ENCODE assay signal across 8 cellular contexts in the genomic region with DNA sequence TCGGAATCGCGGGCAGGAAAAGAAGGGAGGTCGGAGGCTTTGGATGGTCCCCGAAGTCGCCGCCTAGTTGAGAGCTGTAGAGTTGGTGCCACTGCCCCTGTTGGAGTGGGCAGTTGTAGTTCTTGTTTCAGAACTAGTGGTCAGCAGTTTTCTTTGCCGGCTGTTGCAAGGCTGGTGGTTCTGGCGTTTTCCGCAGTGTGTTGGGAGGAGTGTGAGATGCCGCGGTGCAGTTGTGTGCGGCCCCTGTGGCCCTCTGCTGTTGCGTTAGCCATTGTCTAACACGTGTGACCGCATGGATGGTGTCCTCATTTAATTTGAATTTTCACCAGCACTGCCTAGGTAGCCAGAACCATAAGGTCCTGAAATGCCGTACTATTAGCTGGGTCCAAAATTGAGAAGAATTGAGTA. TPM values are rescaled to one million over a fixed set of nuclear protein-coding genes. Genes with fewer than 3 reads are reported as not detected.
DNase-seq lines count a peak whose midpoint lies in the region; ATAC-seq, FAIRE-seq and TF ChIP-seq lines count a peak whose summit lies in the region.

No MANE protein-coding gene starts in this region.

- H3K4me2 ChIP-seq in parathyroid adenoma (ENCODE audit: low read length), result peak overlapping the region; percentile 57

- peak; percentile 69 for FAIRE-seq in GM12892 (lab: Jason Lieb, UNC)

- H3K9ac ChIP-seq in parathyroid adenoma, result no peak overlapping the region

- no peaks in the 10 kb centered on the region for H3K9me3 ChIP-seq in parathyroid adenoma (ENCODE audit: control insufficient read depth, low read length)

- TF ChIP-seq CTCF in fibroblast of villous mesenchyme (IDR thresholded peaks at IDR 0.05; ENCODE audit: insufficient read depth, low read depth, low read length), result peak; percentile 4
- no peak for TF ChIP-seq CTCF in parathyroid adenoma (IDR thresholded peaks at IDR 0.05)

- H2AFZ ChIP-seq in parathyroid adenoma, result no peak overlapping the region

- no peak for DNase-seq in GM12892 (ENCODE audit: insufficient read length)
- peak; percentile 49 for DNase-seq in fibroblast of villous mesenchyme (ENCODE audit: low read depth)
- no peak for DNase-seq in NCI-H526 (lab: John Stamatoyannopoulos, UW)
- no peak for DNase-seq in NCI-H1092 treated with DMSO at 0.1 percent for 48 hours (lab: John Stamatoyannopoulos, UW)
- DNase-seq in NOMO-1 treated with dmso at 0.1 percent for 144 hours (lab: John Stamatoyannopoulos, UW; ENCODE audit: unreplicated experiment), result no peak
- no peak for DNase-seq in stimulated activated CD4-positive, alpha-beta T cell treated with anti-CD3 and anti-CD28 coated beads, Interleukin-1b, Interleukin-23, amount 100 ng/mL, for 48 hours

- ATAC-seq in SK-N-SH treated with all-trans-retinoic acid at 6 μM for 48 hours, result peak; percentile 5

- no peaks in the 10 kb centered on the region for H3K36me3 ChIP-seq in parathyroid adenoma (ENCODE audit: control insufficient read depth, insufficient read depth, low read length)

- peak overlapping the region; percentile 99 for H3K4me3 ChIP-seq in fibroblast of villous mesenchyme (ENCODE audit: low read depth, low read length)
- H3K4me3 ChIP-seq in parathyroid adenoma (ENCODE audit: low read depth, low read length), result peak overlapping the region; percentile 95

- H3K27me3 ChIP-seq in parathyroid adenoma (ENCODE audit: control insufficient read depth, insufficient read depth, low read length), result no peaks in the 10 kb centered on the region

- peak overlapping the region; percentile 91 for H3K27ac ChIP-seq in parathyroid adenoma

- H3K79me2 ChIP-seq in parathyroid adenoma, result peaks cover 49% of the 10 kb centered on the region

- TF ChIP-seq POLR2A in GM12892 (IDR thresholded peaks at IDR 0.05; ENCODE audit: low read depth, low read length), result no peak

- H3K4me1 ChIP-seq in parathyroid adenoma, result peaks cover 29% of the 10 kb centered on the region

TF ChIP-seq in SK-N-SH treated with all-trans-retinoic acid at 6 μM for 48 hours, 23 proteins besides CTCF, POLR2A, EP300 and RAD21:
- TF ChIP-seq, protein P1, sequence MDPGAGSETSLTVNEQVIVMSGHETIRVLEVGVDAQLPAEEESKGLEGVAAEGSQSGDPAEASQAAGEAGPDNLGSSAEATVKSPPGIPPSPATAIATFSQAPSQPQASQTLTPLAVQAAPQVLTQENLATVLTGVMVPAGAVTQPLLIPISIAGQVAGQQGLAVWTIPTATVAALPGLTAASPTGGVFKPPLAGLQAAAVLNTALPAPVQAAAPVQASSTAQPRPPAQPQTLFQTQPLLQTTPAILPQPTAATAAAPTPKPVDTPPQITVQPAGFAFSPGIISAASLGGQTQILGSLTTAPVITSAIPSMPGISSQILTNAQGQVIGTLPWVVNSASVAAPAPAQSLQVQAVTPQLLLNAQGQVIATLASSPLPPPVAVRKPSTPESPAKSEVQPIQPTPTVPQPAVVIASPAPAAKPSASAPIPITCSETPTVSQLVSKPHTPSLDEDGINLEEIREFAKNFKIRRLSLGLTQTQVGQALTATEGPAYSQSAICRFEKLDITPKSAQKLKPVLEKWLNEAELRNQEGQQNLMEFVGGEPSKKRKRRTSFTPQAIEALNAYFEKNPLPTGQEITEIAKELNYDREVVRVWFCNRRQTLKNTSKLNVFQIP (CRISPR knock-in tag; IDR thresholded peaks at IDR 0.05; ENCODE audit: borderline replicate concordance, low read depth), result no peak
- TF ChIP-seq ZC3H10 (CRISPR knock-in tag; IDR thresholded peaks at IDR 0.05) (no peak), SNAI2 (CRISPR knock-in tag; IDR thresholded peaks at IDR 0.05) (no peak), ZFP30 (CRISPR knock-in tag; IDR thresholded peaks at IDR 0.05) (no peak), PPARA (CRISPR knock-in tag; IDR thresholded peaks at IDR 0.05; ENCODE audit: borderline replicate concordance) (no peak), ZFP3 (CRISPR knock-in tag; IDR thresholded peaks at IDR 0.05) (no peak), ESRRG (CRISPR knock-in tag; IDR thresholded peaks at IDR 0.05) (no peak)

RNA-seq across cellular contexts. Expression of a gene that starts 1.4 kb away (rescaled TPM):
- polyA plus RNA-seq in GM12892 (2012; ENCODE audit: missing spikeins), result 187 TPM
- 262 and 339 TPM in 2 replicates for total RNA-seq in fibroblast of villous mesenchyme

RNA-seq across cellular contexts. Expression of a gene that starts 19.2 kb away (rescaled TPM):
- 8.8 TPM for polyA plus RNA-seq in GM12892 (2012; ENCODE audit: missing spikeins)
- 5.6 and 5.8 TPM in 2 replicates for total RNA-seq in fibroblast of villous mesenchyme

RNA-seq across cellular contexts. Expression of a gene that starts 25.2 kb away (rescaled TPM):
- 25.4 TPM for polyA plus RNA-seq in GM12892 (2012; ENCODE audit: missing spikeins)
- 39.3 and 48.0 TPM in 2 replicates for total RNA-seq in fibroblast of villous mesenchyme

RNA-seq across cellular contexts. Expression of a gene that starts 56.2 kb away (rescaled TPM):
- polyA plus RNA-seq in GM12892 (2012; ENCODE audit: missing spikeins), result 109 TPM
- total RNA-seq in fibroblast of villous mesenchyme, result 367 and 380 TPM in 2 replicates
